In the genomic region with DNA sequence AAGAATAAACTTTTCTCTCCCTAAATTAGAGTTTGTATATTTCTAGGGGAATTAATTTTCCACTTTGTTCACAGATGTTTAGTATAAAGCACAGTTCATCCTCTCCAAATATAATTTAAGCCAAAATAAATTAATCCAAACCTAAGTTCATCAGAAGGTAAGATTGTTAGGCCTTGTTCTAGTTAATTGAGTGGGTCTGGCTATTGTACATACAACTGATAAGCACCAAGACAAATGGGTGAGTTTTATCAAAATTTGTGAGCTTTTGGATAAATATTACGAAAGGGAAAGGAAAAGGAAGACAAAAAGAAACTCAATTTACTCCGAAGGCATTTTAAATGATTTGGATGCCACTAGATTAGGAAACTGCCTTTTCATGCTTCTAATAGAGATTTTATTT, we compare ENCODE assay signal across 11 cellular contexts.
"Had no signal": no experiment of that assay in that cellular context is flagged by ENCODE, and none has a peak within 500 bp of the region (broad histone marks: within the 10 kb centered on the region; RNA-seq: fewer than 3 reads in every experiment).

No MANE protein-coding gene starts in this region.

- H3K27me3 ChIP-seq: neutrophil had no signal

- H3K9me3 ChIP-seq: neutrophil had no signal

- H3K4me3 Mint-ChIP-seq: activated CD4-positive, alpha-beta memory T cell treated with anti-CD3 and anti-CD28 coated beads for 36 hours; activated CD8-positive, alpha-beta memory T cell treated with anti-CD3 and anti-CD28 coated beads, Interleukin-2, amount 10 ng/mL, durations not matched to agents 7 days and 5 days; activated naive CD4-positive, alpha-beta T cell treated with anti-CD3 and anti-CD28 coated beads, Interleukin-2, amount 10 ng/mL, durations not matched to agents 7 days and 5 days; effector memory CD8-positive, alpha-beta T cell; naive thymus-derived CD8-positive, alpha-beta T cell; stimulated activated effector memory CD8-positive, alpha-beta T cell treated with anti-CD3 and anti-CD28 coated beads, Interleukin-12 subunit alpha, Interleukin-12 subunit beta, amount 100 ng/mL, for 72 hours had no signal

- H3K36me3 Mint-ChIP-seq: activated CD4-positive, alpha-beta memory T cell treated with anti-CD3 and anti-CD28 coated beads for 36 hours; activated CD8-positive, alpha-beta memory T cell treated with anti-CD3 and anti-CD28 coated beads, Interleukin-2, amount 10 ng/mL, durations not matched to agents 7 days and 5 days; activated naive CD4-positive, alpha-beta T cell treated with anti-CD3 and anti-CD28 coated beads, Interleukin-2, amount 10 ng/mL, durations not matched to agents 7 days and 5 days; naive thymus-derived CD8-positive, alpha-beta T cell; stimulated activated effector memory CD8-positive, alpha-beta T cell treated with anti-CD3 and anti-CD28 coated beads, Interleukin-12 subunit alpha, Interleukin-12 subunit beta, amount 100 ng/mL, for 72 hours had no signal

- H3K27me3 Mint-ChIP-seq: activated CD4-positive, alpha-beta memory T cell treated with anti-CD3 and anti-CD28 coated beads for 36 hours; activated CD8-positive, alpha-beta memory T cell treated with anti-CD3 and anti-CD28 coated beads, Interleukin-2, amount 10 ng/mL, durations not matched to agents 7 days and 5 days; activated naive CD4-positive, alpha-beta T cell treated with anti-CD3 and anti-CD28 coated beads, Interleukin-2, amount 10 ng/mL, durations not matched to agents 7 days and 5 days; effector memory CD8-positive, alpha-beta T cell; naive thymus-derived CD8-positive, alpha-beta T cell had no signal

- H3K4me1 Mint-ChIP-seq: activated CD8-positive, alpha-beta memory T cell treated with anti-CD3 and anti-CD28 coated beads, Interleukin-2, amount 10 ng/mL, durations not matched to agents 7 days and 5 days; activated naive CD4-positive, alpha-beta T cell treated with anti-CD3 and anti-CD28 coated beads, Interleukin-2, amount 10 ng/mL, durations not matched to agents 7 days and 5 days; naive thymus-derived CD8-positive, alpha-beta T cell; stimulated activated effector memory CD8-positive, alpha-beta T cell treated with anti-CD3 and anti-CD28 coated beads, Interleukin-12 subunit alpha, Interleukin-12 subunit beta, amount 100 ng/mL, for 72 hours had no signal

- DNase-seq: activated CD4-positive, alpha-beta memory T cell treated with anti-CD3 and anti-CD28 coated beads for 36 hours; activated CD8-positive, alpha-beta memory T cell treated with anti-CD3 and anti-CD28 coated beads, Interleukin-2, amount 10 ng/mL, durations not matched to agents 7 days and 5 days; activated naive CD4-positive, alpha-beta T cell treated with anti-CD3 and anti-CD28 coated beads, Interleukin-2, amount 10 ng/mL, durations not matched to agents 7 days and 5 days; activated T-cell treated with anti-CD3 and anti-CD28 coated beads, Interleukin-2, amount 50 U/mL, for 1 hour; dermis blood vessel endothelial cell; effector memory CD8-positive, alpha-beta T cell; kidney glomerular epithelial cell; naive thymus-derived CD8-positive, alpha-beta T cell had no signal

- H3K27ac Mint-ChIP-seq: activated CD4-positive, alpha-beta memory T cell treated with anti-CD3 and anti-CD28 coated beads for 36 hours; activated CD8-positive, alpha-beta memory T cell treated with anti-CD3 and anti-CD28 coated beads, Interleukin-2, amount 10 ng/mL, durations not matched to agents 7 days and 5 days; activated naive CD4-positive, alpha-beta T cell treated with anti-CD3 and anti-CD28 coated beads, Interleukin-2, amount 10 ng/mL, durations not matched to agents 7 days and 5 days; effector memory CD8-positive, alpha-beta T cell; naive thymus-derived CD8-positive, alpha-beta T cell; stimulated activated effector memory CD8-positive, alpha-beta T cell treated with anti-CD3 and anti-CD28 coated beads, Interleukin-12 subunit alpha, Interleukin-12 subunit beta, amount 100 ng/mL, for 72 hours had no signal

- ATAC-seq: activated CD8-positive, alpha-beta memory T cell treated with anti-CD3 and anti-CD28 coated beads, Interleukin-2, amount 10 ng/mL, durations not matched to agents 7 days and 5 days; effector memory CD8-positive, alpha-beta T cell; naive thymus-derived CD8-positive, alpha-beta T cell; stimulated activated effector memory CD8-positive, alpha-beta T cell treated with anti-CD3 and anti-CD28 coated beads, Interleukin-12 subunit alpha, Interleukin-12 subunit beta, amount 100 ng/mL, for 72 hours had no signal

- H3K27ac ChIP-seq: neutrophil, VCaP had no signal

- H3K36me3 ChIP-seq: neutrophil had no signal
